Comparison of ENCODE assay signal across 27 cellular contexts in the genomic region with DNA sequence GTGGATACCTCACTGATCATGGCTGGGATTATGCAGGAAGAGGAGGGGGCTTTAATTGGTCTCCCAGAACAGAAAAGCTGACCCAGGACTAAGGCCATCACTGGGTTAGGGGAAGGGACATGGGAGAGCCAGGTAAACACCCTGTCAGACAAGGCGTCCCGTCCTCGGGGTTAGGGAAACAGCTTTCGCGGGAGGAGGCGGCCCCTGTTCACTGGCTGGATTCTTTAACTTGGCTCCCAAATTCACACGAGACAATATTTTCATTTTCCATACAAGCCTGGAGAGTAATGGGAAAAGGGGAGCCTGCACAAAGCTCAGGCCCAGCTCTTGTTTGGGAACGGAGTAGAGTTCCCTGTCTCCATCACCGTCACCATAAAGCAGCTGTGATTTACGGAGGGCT. TPM values are rescaled to one million over a fixed set of nuclear protein-coding genes. Genes with fewer than 3 reads are reported as not detected.
"Had no signal": no experiment of that assay in that cellular context is flagged by ENCODE, and none has a peak within 500 bp of the region (broad histone marks: within the 10 kb centered on the region; RNA-seq: fewer than 3 reads in every experiment).

No MANE protein-coding gene starts in this region.

- H3K9me3 ChIP-seq: ascending aorta, neutrophil, right lobe of liver, tibial artery had no signal

- DNase-seq: activated CD4-positive, alpha-beta memory T cell treated with anti-CD3 and anti-CD28 coated beads, Interleukin-2, amount 10 ng/mL, durations not matched to agents 7 days and 5 days; activated CD4-positive, alpha-beta T cell treated with anti-CD3 and anti-CD28 coated beads, Interleukin-2, amount 10 ng/mL, durations not matched to agents 24 days and 14 days; activated CD4-positive, CD25-positive, alpha-beta regulatory T cell treated with anti-CD3 and anti-CD28 coated beads, Interleukin-2, amount 50 U/mL, for 72 hours; activated CD8-positive, alpha-beta memory T cell treated with anti-CD3 and anti-CD28 coated beads, Interleukin-2, amount 50 U/mL, for 48 hours; activated gamma-delta T cell; activated naive CD4-positive, alpha-beta T cell treated with anti-CD3 and anti-CD28 coated beads, Interleukin-2, amount 10 ng/mL, durations not matched to agents 7 days and 5 days; activated naive CD8-positive, alpha-beta T cell treated with anti-CD3 and anti-CD28 coated beads, Interleukin-2, amount 10 ng/mL, durations not matched to agents 7 days and 5 days; activated T-cell treated with anti-CD3 and anti-CD28 coated beads, Interleukin-2, amount 50 U/mL, for 24 hours; brain microvascular endothelial cell; caudate nucleus; cortex of kidney; foreskin fibroblast; head of caudate nucleus; hippocampal formation; left colon; naive B cell; stimulated activated CD4-positive, alpha-beta T cell treated with anti-CD3 and anti-CD28 coated beads, Interleukin-2, amount 100 ng/mL, for 48 hours; stimulated activated naive CD8-positive, alpha-beta T cell treated with anti-CD3 and anti-CD28 coated beads, Interleukin-15, amount 100 ng/mL, for 72 hours; tibial artery had no signal

- H3K4me3 ChIP-seq: ascending aorta, right lobe of liver, tibial artery had no signal

- H3K9me3 Mint-ChIP-seq: activated CD4-positive, alpha-beta memory T cell treated with anti-CD3 and anti-CD28 coated beads, Interleukin-2, amount 10 ng/mL, durations not matched to agents 7 days and 5 days; activated CD4-positive, alpha-beta T cell treated with anti-CD3 and anti-CD28 coated beads, Interleukin-2, amount 10 ng/mL, durations not matched to agents 24 days and 14 days; activated naive CD4-positive, alpha-beta T cell treated with anti-CD3 and anti-CD28 coated beads, Interleukin-2, amount 10 ng/mL, durations not matched to agents 7 days and 5 days; activated naive CD8-positive, alpha-beta T cell treated with anti-CD3 and anti-CD28 coated beads, Interleukin-2, amount 10 ng/mL, durations not matched to agents 7 days and 5 days; activated T-cell treated with anti-CD3 and anti-CD28 coated beads, Interleukin-2, amount 50 U/mL, for 24 hours; mesothelial cell of epicardium; naive B cell; stimulated activated naive CD8-positive, alpha-beta T cell treated with anti-CD3 and anti-CD28 coated beads, Interleukin-15, amount 100 ng/mL, for 72 hours had no signal

- H3K27me3 ChIP-seq: ascending aorta, brain microvascular endothelial cell, neutrophil, right lobe of liver, tibial artery had no signal

- H3K27ac ChIP-seq: ascending aorta, brain microvascular endothelial cell, neutrophil, right lobe of liver, tibial artery had no signal

- H3K36me3 Mint-ChIP-seq: naive B cell had no signal

- H3K27ac Mint-ChIP-seq: activated CD4-positive, alpha-beta memory T cell treated with anti-CD3 and anti-CD28 coated beads, Interleukin-2, amount 10 ng/mL, durations not matched to agents 7 days and 5 days; activated CD4-positive, alpha-beta T cell treated with anti-CD3 and anti-CD28 coated beads, Interleukin-2, amount 10 ng/mL, durations not matched to agents 24 days and 14 days; activated naive CD4-positive, alpha-beta T cell treated with anti-CD3 and anti-CD28 coated beads, Interleukin-2, amount 10 ng/mL, durations not matched to agents 7 days and 5 days; activated naive CD8-positive, alpha-beta T cell treated with anti-CD3 and anti-CD28 coated beads, Interleukin-2, amount 10 ng/mL, durations not matched to agents 7 days and 5 days; activated T-cell treated with anti-CD3 and anti-CD28 coated beads, Interleukin-2, amount 50 U/mL, for 24 hours; mesothelial cell of epicardium; stimulated activated naive CD8-positive, alpha-beta T cell treated with anti-CD3 and anti-CD28 coated beads, Interleukin-15, amount 100 ng/mL, for 72 hours had no signal

- H3K27me3 Mint-ChIP-seq: activated CD4-positive, alpha-beta memory T cell treated with anti-CD3 and anti-CD28 coated beads, Interleukin-2, amount 10 ng/mL, durations not matched to agents 7 days and 5 days; activated CD4-positive, alpha-beta T cell treated with anti-CD3 and anti-CD28 coated beads, Interleukin-2, amount 10 ng/mL, durations not matched to agents 24 days and 14 days; activated naive CD4-positive, alpha-beta T cell treated with anti-CD3 and anti-CD28 coated beads, Interleukin-2, amount 10 ng/mL, durations not matched to agents 7 days and 5 days; activated naive CD8-positive, alpha-beta T cell treated with anti-CD3 and anti-CD28 coated beads, Interleukin-2, amount 10 ng/mL, durations not matched to agents 7 days and 5 days; activated T-cell treated with anti-CD3 and anti-CD28 coated beads, Interleukin-2, amount 50 U/mL, for 24 hours; stimulated activated naive CD8-positive, alpha-beta T cell treated with anti-CD3 and anti-CD28 coated beads, Interleukin-15, amount 100 ng/mL, for 72 hours had no signal

- H3K4me1 Mint-ChIP-seq: activated naive CD4-positive, alpha-beta T cell treated with anti-CD3 and anti-CD28 coated beads, Interleukin-2, amount 10 ng/mL, durations not matched to agents 7 days and 5 days had no signal

- H3K36me3 ChIP-seq: ascending aorta, brain microvascular endothelial cell, tibial artery had no signal

- ATAC-seq: esophagus mucosa; left colon; right lobe of liver; stimulated activated naive CD8-positive, alpha-beta T cell treated with anti-CD3 and anti-CD28 coated beads, Interleukin-15, amount 100 ng/mL, for 72 hours had no signal

- H3K4me1 ChIP-seq: ascending aorta, tibial artery had no signal

- H3K4me3 Mint-ChIP-seq: activated CD4-positive, alpha-beta memory T cell treated with anti-CD3 and anti-CD28 coated beads, Interleukin-2, amount 10 ng/mL, durations not matched to agents 7 days and 5 days; activated CD4-positive, alpha-beta T cell treated with anti-CD3 and anti-CD28 coated beads, Interleukin-2, amount 10 ng/mL, durations not matched to agents 24 days and 14 days; activated naive CD4-positive, alpha-beta T cell treated with anti-CD3 and anti-CD28 coated beads, Interleukin-2, amount 10 ng/mL, durations not matched to agents 7 days and 5 days; activated naive CD8-positive, alpha-beta T cell treated with anti-CD3 and anti-CD28 coated beads, Interleukin-2, amount 10 ng/mL, durations not matched to agents 7 days and 5 days; activated T-cell treated with anti-CD3 and anti-CD28 coated beads, Interleukin-2, amount 50 U/mL, for 24 hours; mesothelial cell of epicardium; stimulated activated naive CD8-positive, alpha-beta T cell treated with anti-CD3 and anti-CD28 coated beads, Interleukin-15, amount 100 ng/mL, for 72 hours had no signal

RNA-seq across cellular contexts. Expression of a gene that starts 29.3 kb away (rescaled TPM):
- total RNA-seq: chondrocyte, osteocyte had no signal
- polyA plus RNA-seq: keratinocyte had no signal
